Comparison of ENCODE assay signal across 1 cellular context in genomic region chr7:46616636-46617035, GRCh38.
TF ChIP-seq lines count a peak whose summit lies in the region.

No MANE protein-coding gene starts in this region.

TF ChIP-seq in IMR-90, 13 proteins besides CTCF, POLR2A, EP300 and RAD21:
- TF ChIP-seq MAZ (IDR thresholded peaks at IDR 0.05; ENCODE audit: borderline replicate concordance, low read depth, low read length) (no peak), BHLHE40 (IDR thresholded peaks at IDR 0.05; ENCODE audit: low read depth, low read length) (no peak), RCOR1 (IDR thresholded peaks at IDR 0.05; ENCODE audit: insufficient replicate concordance, low read length) (no peak), ELK1 (IDR thresholded peaks at IDR 0.05; ENCODE audit: borderline replicate concordance, low read depth, low read length) (no peak), NFE2L2 (IDR thresholded peaks at IDR 0.05; ENCODE audit: low read depth, low read length) (no peak), CHD1 (IDR thresholded peaks at IDR 0.05; ENCODE audit: low read depth, low read length) (no peak), MAFK (IDR thresholded peaks at IDR 0.05; ENCODE audit: low read depth, low read length) (no peak), MXI1 (IDR thresholded peaks at IDR 0.05; ENCODE audit: borderline replicate concordance, low read depth, low read length) (no peak), USF2 (IDR thresholded peaks at IDR 0.05; ENCODE audit: low read depth, low read length) (no peak)
